In genomic region chr4:109169160-109169559, GRCh38 we compare ENCODE assay signal across 17 cellular contexts.
DNase-seq lines count a peak whose midpoint lies in the region; ATAC-seq and TF ChIP-seq lines count a peak whose summit lies in the region.
"Had no signal": no experiment of that assay in that cellular context is flagged by ENCODE, and none has a peak within 500 bp of the region (broad histone marks: within the 10 kb centered on the region; RNA-seq: fewer than 3 reads in every experiment).

No MANE protein-coding gene starts in this region.

- no peak for ATAC-seq in GM19324 (IDR thresholded peaks at IDR 0.05; ENCODE audit: low FRiP score, unreplicated experiment)

- H3K27me3 Mint-ChIP-seq in neural crest cell (ENCODE audit: low read depth) = no peaks in the 10 kb centered on the region

- H3K4me1 Mint-ChIP-seq in neural crest cell = peaks cover 45% of the 10 kb centered on the region
- H3K4me1 Mint-ChIP-seq: CD14-positive monocyte had no signal

- no peaks in the 10 kb centered on the region for H3K9me3 Mint-ChIP-seq in neural crest cell

- H3K36me3 Mint-ChIP-seq in neural crest cell (ENCODE audit: low read depth) = peaks cover 3% of the 10 kb centered on the region
- H3K36me3 Mint-ChIP-seq: CD14-positive monocyte had no signal

- peak; percentile 12 for DNase-seq in HT1080 (ENCODE audit: low read depth)
- DNase-seq in NCI-H446 treated with DMSO at 0.1 percent for 48 hours (lab: John Stamatoyannopoulos, UW) = peak; percentile 73
- peak; percentile 52 for DNase-seq in epithelial cell of esophagus (ENCODE audit: low read depth)
- DNase-seq in neural crest cell (ENCODE audit: low read depth, low spot score) = no peak
- DNase-seq in hepatic stellate cell (ENCODE audit: low spot score) = no peak
- no peak for DNase-seq in SW 1271 (lab: John Stamatoyannopoulos, UW)
- DNase-seq: DMS153, Kasumi-1, NCI-H1436, NCI-H2029, NCI-H2171, NCI-H510A, NCI-H82, PC-9 had no signal

- TF ChIP-seq CTCF in epithelial cell of esophagus (IDR thresholded peaks at IDR 0.05; ENCODE audit: insufficient read depth, low read depth, low read length, missing control alignments) (no peak), neural crest cell (conservative IDR thresholded peaks at IDR 0.05) (no peak)

- H3K4me3 ChIP-seq in epithelial cell of esophagus (ENCODE audit: low read length) = no peak overlapping the region
- H3K4me3 ChIP-seq: PC-9, SJSA1 had no signal

- H3K27ac Mint-ChIP-seq in neural crest cell (ENCODE audit: unreplicated experiment) = no peak overlapping the region
- H3K27ac Mint-ChIP-seq: CD14-positive monocyte had no signal

- H3K4me3 Mint-ChIP-seq in neural crest cell = peak overlapping the region; percentile 36
- H3K4me3 Mint-ChIP-seq: CD14-positive monocyte had no signal

Comparison
In these comparisons a context has a peak if more than half of its experiments do, and no peak if none do; other contexts are left out.
1. DNase-seq: peak in HT1080 (single experiment), NCI-H446 treated with DMSO at 0.1 percent for 48 hours (single experiment) and epithelial cell of esophagus (single experiment); none in neural crest cell (single experiment), hepatic stellate cell (single experiment) and SW 1271 (0 of 2).